9 cellular contexts compared by ENCODE assay signal in the genomic region with DNA sequence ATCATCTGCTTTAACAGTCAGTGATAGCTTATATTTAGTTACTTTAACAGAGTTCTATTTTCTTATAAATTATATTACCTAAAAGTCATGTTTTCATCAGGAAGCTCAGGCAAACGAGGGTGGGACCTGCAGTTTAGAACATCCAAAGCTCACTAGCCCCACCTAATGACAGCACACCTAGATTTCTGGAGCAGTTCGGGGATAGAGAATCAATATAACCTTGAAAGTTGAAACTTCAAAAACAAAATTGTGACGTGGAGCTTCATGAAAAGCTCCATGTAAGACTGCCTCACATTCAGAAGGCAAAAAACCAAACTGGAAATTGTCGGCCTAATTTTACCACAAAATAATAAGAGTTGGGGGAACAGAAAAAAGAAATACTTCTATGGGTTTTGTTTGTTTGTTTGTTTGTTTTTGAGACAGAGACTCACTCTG.
DNase-seq lines count a peak whose midpoint lies in the region; ATAC-seq, FAIRE-seq and TF ChIP-seq lines count a peak whose summit lies in the region.
"Had no signal": no experiment of that assay in that cellular context is flagged by ENCODE, and none has a peak within 500 bp of the region (broad histone marks: within the 10 kb centered on the region; RNA-seq: fewer than 3 reads in every experiment).

No MANE protein-coding gene starts in this region.

- H3K27ac ChIP-seq in breast epithelium (no peak overlapping the region), lower lobe of right lung (no peak overlapping the region)
- H3K27ac ChIP-seq: pancreas had no signal

- peak in 2 of 3 donors; percentile 14 to 42 for TF ChIP-seq CTCF in breast epithelium (IDR thresholded peaks at IDR 0.05)
- TF ChIP-seq CTCF in lower lobe of right lung (IDR thresholded peaks at IDR 0.05) = peak; percentile 54

- no peaks in the 10 kb centered on the region for H3K9me3 ChIP-seq in breast epithelium
- H3K9me3 ChIP-seq in lower lobe of right lung = no peaks in the 10 kb centered on the region
- H3K9me3 ChIP-seq: pancreas had no signal

- no peaks in the 10 kb centered on the region for H3K4me1 ChIP-seq in breast epithelium
- no peaks in the 10 kb centered on the region for H3K4me1 ChIP-seq in lower lobe of right lung
- H3K4me1 ChIP-seq: pancreas had no signal

- H3K4me3 ChIP-seq in breast epithelium = no peak overlapping the region
- no peak overlapping the region for H3K4me3 ChIP-seq in lower lobe of right lung
- H3K4me3 ChIP-seq: pancreas had no signal

- peak; percentile 58 for ATAC-seq in GM18907 (IDR thresholded peaks at IDR 0.05; ENCODE audit: unreplicated experiment)
- ATAC-seq in HG03460 (IDR thresholded peaks at IDR 0.05; ENCODE audit: unreplicated experiment) = peak; percentile 54
- ATAC-seq in lower lobe of right lung = peak in 1 of 2 donors; percentile 17
- ATAC-seq in HG02588 (IDR thresholded peaks at IDR 0.05; ENCODE audit: unreplicated experiment) = no peak

- no peak for TF ChIP-seq POLR2A in breast epithelium (IDR thresholded peaks at IDR 0.05)

- intact Hi-C loops in breast epithelium (cut with DNase I; ENCODE audit: low total_unique reads) (no loop called here), lower lobe of right lung (cut with DNase I) (no loop called here)

- H3K36me3 ChIP-seq in breast epithelium (no peaks in the 10 kb centered on the region), lower lobe of right lung (no peaks in the 10 kb centered on the region)
- H3K36me3 ChIP-seq: pancreas had no signal

- no peaks in the 10 kb centered on the region for H3K27me3 ChIP-seq in breast epithelium
- H3K27me3 ChIP-seq in lower lobe of right lung (ENCODE audit: low read depth) = peaks cover 3% of the 10 kb centered on the region
- H3K27me3 ChIP-seq: pancreas had no signal

- DNase-seq in AML-193 (lab: John Stamatoyannopoulos, UW) (peak; percentile 22 to 58), OCI-M1 (lab: John Stamatoyannopoulos, UW) (peak; percentile 61), breast epithelium (ENCODE audit: low spot score in 2 of 2) (no peak), lower lobe of right lung (no peak), urothelium cell line (ENCODE audit: low spot score) (peak; percentile 35)

- no peak for FAIRE-seq in urothelium cell line (lab: Jason Lieb, UNC)
- FAIRE-seq: pancreas had no signal

Comparison
In these comparisons a context has a peak if more than half of its experiments do, and no peak if none do; other contexts are left out.
1. DNase-seq: peak in AML-193 (2 of 2), OCI-M1 (single experiment) and urothelium cell line (single experiment); none in breast epithelium (0 of 2) and lower lobe of right lung (single experiment).